In genomic region chr4:153075256-153075630, GRCh38 we compare ENCODE assay signal across 24 cellular contexts.
DNase-seq lines count a peak whose midpoint lies in the region; FAIRE-seq and TF ChIP-seq lines count a peak whose summit lies in the region.
"Had no signal": no experiment of that assay in that cellular context is flagged by ENCODE, and none has a peak within 500 bp of the region (broad histone marks: within the 10 kb centered on the region; RNA-seq: fewer than 3 reads in every experiment).

No MANE protein-coding gene starts in this region.

- FAIRE-seq in GM12891 (lab: Jason Lieb, UNC) (no peak), urothelium cell line (lab: Jason Lieb, UNC) (no peak)
- FAIRE-seq: A549, D721Med, GM12892, H1 had no signal

- H2AFZ ChIP-seq in smooth muscle cell (ENCODE audit: low read depth) = peak overlapping the region; percentile 6
- H2AFZ ChIP-seq: GM23248 had no signal

- H3K27ac ChIP-seq in VCaP (0 out of 2 replicates have a peak overlapping the region, but pooled peaks have one; percentile 9), smooth muscle cell (ENCODE audit: low read depth) (no peak overlapping the region)
- H3K27ac ChIP-seq: A549; BLaER1 treated with 17β-estradiol and CSF1 and Interleukin-3, amounts not matched to agents 10 nM and 100 nM; GM23248 had no signal

- H3F3A ChIP-seq in smooth muscle cell (ENCODE audit: low read depth) = no peaks in the 10 kb centered on the region

- H3K9ac ChIP-seq in smooth muscle cell (ENCODE audit: low read depth) = no peak overlapping the region
- H3K9ac ChIP-seq: BLaER1 treated with 17β-estradiol and CSF1 and Interleukin-3, amounts not matched to agents 10 nM and 100 nM; GM23248 had no signal

- peaks cover 20% of the 10 kb centered on the region for H3K4me1 ChIP-seq in smooth muscle cell (ENCODE audit: low read depth)
- H3K4me1 ChIP-seq: A549, BE2C had no signal

- DNase-seq in GM12891 (ENCODE audit: insufficient read length, low spot score) (no peak), smooth muscle cell (lab: John Stamatoyannopoulos, UW; ENCODE audit: unreplicated experiment) (no peak), urothelium cell line (ENCODE audit: low spot score) (no peak)
- no peak for DNase-seq in effector CD4-positive, alpha-beta T cell
- no peak for DNase-seq in stimulated activated CD4-positive, alpha-beta T cell treated with anti-CD3 and anti-CD28 coated beads, Interleukin-15, amount 100 ng/mL, for 24 hours
- DNase-seq: 8988T; ACHN; AML-193; BE2C; CD4-positive, alpha-beta T cell; CD8-positive, alpha-beta memory T cell; DMS 273 treated with DMSO at 0.1 percent for 48 hours; DMS79; EL; GDM1; GM23248; H7; HCEC 1CT had no signal

- no peaks in the 10 kb centered on the region for H3K36me3 ChIP-seq in smooth muscle cell (ENCODE audit: low read depth)
- H3K36me3 ChIP-seq: BE2C; BLaER1 treated with 17β-estradiol and CSF1 and Interleukin-3, amounts not matched to agents 10 nM and 100 nM had no signal

- no peak overlapping the region for H3K4me2 ChIP-seq in smooth muscle cell
- H3K4me2 ChIP-seq: A549; BLaER1 treated with 17β-estradiol and CSF1 and Interleukin-3, amounts not matched to agents 10 nM and 100 nM had no signal

- no peaks in the 10 kb centered on the region for H3K9me3 ChIP-seq in smooth muscle cell (replicated peaks; ENCODE audit: low read depth)
- H3K9me3 ChIP-seq: A549, BE2C had no signal

- H3K27me3 ChIP-seq in smooth muscle cell (ENCODE audit: low read depth) = no peaks in the 10 kb centered on the region
- H3K27me3 ChIP-seq: BE2C; BLaER1 treated with 17β-estradiol and CSF1 and Interleukin-3, amounts not matched to agents 10 nM and 100 nM had no signal

- no peak for TF ChIP-seq POLR2A in GM12891 (IDR thresholded peaks at IDR 0.05; ENCODE audit: low read depth, low read length)

- H4K20me1 ChIP-seq in smooth muscle cell (ENCODE audit: low read depth) = no peaks in the 10 kb centered on the region
- H4K20me1 ChIP-seq: BLaER1 treated with 17β-estradiol and CSF1 and Interleukin-3, amounts not matched to agents 10 nM and 100 nM had no signal

- WGBS in smooth muscle cell (ENCODE audit: low lambda C conversion rate) = 90% methylated on average over 2 of the region's 2 CpGs

- no peaks in the 10 kb centered on the region for H3K79me2 ChIP-seq in smooth muscle cell (ENCODE audit: low read depth)

- H3K4me3 ChIP-seq in smooth muscle cell = no peak overlapping the region
- H3K4me3 ChIP-seq: A549; BLaER1 treated with 17β-estradiol and CSF1 and Interleukin-3, amounts not matched to agents 10 nM and 100 nM; GM23248 had no signal

- no peak for TF ChIP-seq CTCF in VCaP (conservative IDR thresholded peaks at IDR 0.05)
- TF ChIP-seq CTCF in smooth muscle cell (IDR thresholded peaks at IDR 0.05; ENCODE audit: borderline replicate concordance, insufficient read depth, poor library complexity, severe bottlenecking) = no peak

TF ChIP-seq in GM12891, 5 proteins besides CTCF, POLR2A, EP300 and RAD21:
- TF ChIP-seq POLR2AphosphoS5 (IDR thresholded peaks at IDR 0.05; ENCODE audit: low read depth, low read length) (no peak), SPI1 (IDR thresholded peaks at IDR 0.05; ENCODE audit: low read depth, low read length) (peak; percentile 73), POU2F2 (IDR thresholded peaks at IDR 0.05; ENCODE audit: low read depth, low read length) (no peak), PAX5 (IDR thresholded peaks at IDR 0.05; ENCODE audit: insufficient read depth, low read length, severe bottlenecking) (no peak)
